8 cellular contexts compared by ENCODE assay signal in genomic region chr15:40878785-40879184, GRCh38. TPM values are rescaled to one million over a fixed set of nuclear protein-coding genes. Genes with fewer than 3 reads are reported as not detected.
DNase-seq lines count a peak whose midpoint lies in the region; ATAC-seq and TF ChIP-seq lines count a peak whose summit lies in the region.

No MANE protein-coding gene starts in this region.

- ATAC-seq in GM21360 (IDR thresholded peaks at IDR 0.05; ENCODE audit: unreplicated experiment) (peak; percentile 45), GM19463 (IDR thresholded peaks at IDR 0.05; ENCODE audit: unreplicated experiment) (no peak)

- in situ Hi-C loops in Caki2 (cut with HindIII; ENCODE audit: low pct_unique_long_range_greater_than_20kb, low sequenced_read_pairs), result no loop called here

- no peak for TF ChIP-seq CTCF in fibroblast of the aortic adventitia (IDR thresholded peaks at IDR 0.05; ENCODE audit: insufficient read depth, low read length)

- DNase-seq in Caki2 (ENCODE audit: low read depth), result peak; percentile 35
- peak; percentile 30 for DNase-seq in OCI-M1 (lab: John Stamatoyannopoulos, UW)
- DNase-seq in fibroblast of the aortic adventitia (ENCODE audit: low read depth), result peak; percentile 31
- DNase-seq in NCI-H1105 treated with DMSO at 0.1 percent for 48 hours (lab: John Stamatoyannopoulos, UW), result no peak
- DNase-seq in NCI-H1694 (lab: John Stamatoyannopoulos, UW), result no peak
- no peak for DNase-seq in 8988T

- no peak overlapping the region for H3K4me3 ChIP-seq in fibroblast of the aortic adventitia (ENCODE audit: low read depth, low read length)

RNA-seq across cellular contexts. Expression of gene RHOV, which starts 4.8 kb away (rescaled TPM):
- 0.23 and 0.51 TPM in 2 replicates for total RNA-seq in Caki2 (2014; rRNA removed; shearing (Covaris generic); ENCODE audit: low replicate concordance)
- total RNA-seq in fibroblast of the aortic adventitia (ENCODE audit: low replicate concordance), result 0.82 TPM in 1 of 2 replicates, not detected in the other

RNA-seq across cellular contexts. Expression of gene VPS18, which starts 15.5 kb away (rescaled TPM):
- total RNA-seq in Caki2 (2014; rRNA removed; shearing (Covaris generic); ENCODE audit: low replicate concordance), result 20.5 and 23.9 TPM in 2 replicates
- total RNA-seq in fibroblast of the aortic adventitia (ENCODE audit: low replicate concordance), result 32.2 and 57.4 TPM in 2 replicates

RNA-seq across cellular contexts. Expression of gene SPINT1, which starts 34.9 kb away (rescaled TPM):
- total RNA-seq in Caki2 (2014; rRNA removed; shearing (Covaris generic); ENCODE audit: low replicate concordance), result 19.5 and 29.7 TPM in 2 replicates
- not detected in 2 replicates for total RNA-seq in fibroblast of the aortic adventitia (ENCODE audit: low replicate concordance)

RNA-seq across cellular contexts. Expression of gene PPP1R14D, which starts 50.3 kb away (rescaled TPM):
- total RNA-seq in Caki2 (2014; rRNA removed; shearing (Covaris generic); ENCODE audit: low replicate concordance), result not detected in 2 replicates
- not detected in 2 replicates for total RNA-seq in fibroblast of the aortic adventitia (ENCODE audit: low replicate concordance)

RNA-seq across cellular contexts. Expression of gene DLL4, which starts 50.4 kb away (rescaled TPM):
- 0.07 TPM in 1 of 2 replicates, not detected in the other for total RNA-seq in Caki2 (2014; rRNA removed; shearing (Covaris generic); ENCODE audit: low replicate concordance)
- 0.08 and 0.09 TPM in 2 replicates for total RNA-seq in fibroblast of the aortic adventitia (ENCODE audit: low replicate concordance)

Comparison
In these comparisons a context has a peak if more than half of its experiments do, and no peak if none do; other contexts are left out.
1. DNase-seq: peak in Caki2 (single experiment), OCI-M1 (single experiment) and fibroblast of the aortic adventitia (single experiment); none in NCI-H1105 treated with DMSO at 0.1 percent for 48 hours (single experiment), NCI-H1694 (single experiment) and 8988T (single experiment).
2. RNA of gene SPINT1, which starts 34.9 kb away (total RNA-seq): 19.5 to 29.7 TPM in Caki2; not detected in fibroblast of the aortic adventitia; every median in the first group is over 10 times any median in the second.